In the genomic region with DNA sequence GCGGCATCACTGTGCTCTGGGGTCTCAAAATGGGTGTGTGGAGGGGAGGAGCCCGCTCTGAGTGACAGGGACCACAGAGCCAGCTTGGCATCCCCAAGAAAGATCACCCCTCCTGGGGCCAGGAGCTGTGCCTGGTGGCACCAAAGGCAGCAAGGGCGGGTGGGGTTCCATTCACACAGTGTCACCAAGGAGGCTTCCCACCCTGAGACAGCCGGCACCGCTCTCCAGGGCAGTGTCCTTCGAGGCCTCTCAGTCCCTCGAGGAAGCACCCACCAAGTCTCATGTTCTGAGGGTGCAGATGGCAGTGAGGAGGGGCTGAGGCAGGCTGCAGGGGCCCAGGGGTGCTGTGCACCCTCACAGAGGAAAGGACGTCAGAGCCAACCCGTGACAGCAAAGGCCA, we compare ENCODE assay signal across 1 cellular context.
TF ChIP-seq lines count a peak whose summit lies in the region.

No MANE protein-coding gene starts in this region.

TF ChIP-seq in H1, 55 proteins besides CTCF, POLR2A, EP300 and RAD21:
- TF ChIP-seq TAF7 (optimal IDR thresholded peaks at IDR 0.05; ENCODE audit: borderline replicate concordance, low read depth, low read length), result no peak
- no peak for TF ChIP-seq JUND (IDR thresholded peaks at IDR 0.05; ENCODE audit: low read length)
- no peak for TF ChIP-seq NANOG (IDR thresholded peaks at IDR 0.05; ENCODE audit: insufficient read depth, low read depth, low read length, poor library complexity, severe bottlenecking)
- TF ChIP-seq GABPA (IDR thresholded peaks at IDR 0.05; ENCODE audit: borderline replicate concordance, insufficient read depth, low read length), result no peak
- no peak for TF ChIP-seq ZNF274 (IDR thresholded peaks at IDR 0.05; ENCODE audit: borderline replicate concordance, extremely low read depth, low read length)
- no peak for TF ChIP-seq YY1 (IDR thresholded peaks at IDR 0.05; ENCODE audit: low read depth, low read length)
- TF ChIP-seq JUN (IDR thresholded peaks at IDR 0.05; ENCODE audit: low read depth, low read length), result no peak
- TF ChIP-seq NRF1 (IDR thresholded peaks at IDR 0.05; ENCODE audit: low read depth, low read length), result no peak
- no peak for TF ChIP-seq POLR2AphosphoS5 (IDR thresholded peaks at IDR 0.05; ENCODE audit: low read depth, low read length)
